ENCODE assay signal across 18 cellular contexts in genomic region chr5:79938468-79938867, GRCh38. TPM values are rescaled to one million over a fixed set of nuclear protein-coding genes. Genes with fewer than 3 reads are reported as not detected.
DNase-seq lines count a peak whose midpoint lies in the region; ATAC-seq and TF ChIP-seq lines count a peak whose summit lies in the region.
"Had no signal": no experiment of that assay in that cellular context is flagged by ENCODE, and none has a peak within 500 bp of the region (broad histone marks: within the 10 kb centered on the region; RNA-seq: fewer than 3 reads in every experiment).

No MANE protein-coding gene starts in this region.

- H4K91ac ChIP-seq in neuronal stem cell (ENCODE audit: low read depth, low read length, poor library complexity) = no peak overlapping the region

- peak overlapping the region; percentile 28 to 49 for H3K4me3 Mint-ChIP-seq in activated T-cell treated with anti-CD3 and anti-CD28 coated beads, Interleukin-2, amount 50 U/mL, for 72 hours
- H3K4me3 Mint-ChIP-seq: activated naive CD4-positive, alpha-beta T cell treated with anti-CD3 and anti-CD28 coated beads for 36 hours; CD4-positive, alpha-beta T cell; natural killer cell treated with Interleukin-12 subunit alpha and Interleukin-12 subunit beta and Interleukin-15 and Interleukin-18, amount 100 ng/mL, for 72 hours had no signal

- H3K27me3 Mint-ChIP-seq in activated T-cell treated with anti-CD3 and anti-CD28 coated beads, Interleukin-2, amount 50 U/mL, for 72 hours (ENCODE audit: low read depth) = peaks cover 13% of the 10 kb centered on the region

- CTCF ChIA-PET in HEK293 (lab: Yijun Ruan, JAX) = interaction anchor here (1.1 kb wide), 1 partner anchor 145 kb away, joined by 3 read pairs; no protein-coding TSS in a partner anchor

- peak; percentile 21 for DNase-seq in activated CD4-positive, alpha-beta T cell treated with anti-CD3 and anti-CD28 coated beads for 48 hours
- no peak for DNase-seq in activated CD4-positive, alpha-beta T cell treated with anti-CD3 and anti-CD28 coated beads for 1 hour
- peak; percentile 75 to 78 for DNase-seq in activated T-cell treated with anti-CD3 and anti-CD28 coated beads, Interleukin-2, amount 50 U/mL, for 72 hours
- no peak for DNase-seq in neuronal stem cell (ENCODE audit: low spot score)
- DNase-seq in SJCRH30 = no peak
- DNase-seq in NCI-H2196 (lab: John Stamatoyannopoulos, UW; ENCODE audit: unreplicated experiment) = no peak
- DNase-seq: activated naive CD4-positive, alpha-beta T cell treated with anti-CD3 and anti-CD28 coated beads for 36 hours; caudate nucleus; CD4-positive, alpha-beta T cell; EL; NCI-H2107; upper lobe of right lung had no signal

- no peak overlapping the region for H3K9ac ChIP-seq in neuronal stem cell (ENCODE audit: low read depth, low read length, poor library complexity)

- H2BK15ac ChIP-seq in neuronal stem cell (ENCODE audit: low read length) = no peak overlapping the region

- H3K27ac Mint-ChIP-seq in activated T-cell treated with anti-CD3 and anti-CD28 coated beads, Interleukin-2, amount 50 U/mL, for 72 hours = no peak overlapping the region
- H3K27ac Mint-ChIP-seq: activated naive CD4-positive, alpha-beta T cell treated with anti-CD3 and anti-CD28 coated beads for 36 hours; CD4-positive, alpha-beta T cell; natural killer cell treated with Interleukin-12 subunit alpha and Interleukin-12 subunit beta and Interleukin-15 and Interleukin-18, amount 100 ng/mL, for 72 hours had no signal

- H2AK5ac ChIP-seq in neuronal stem cell (ENCODE audit: low read depth, low read length) = no peak overlapping the region

- no peak overlapping the region for H3K23ac ChIP-seq in neuronal stem cell (ENCODE audit: low read depth, low read length, poor library complexity)

- H2BK5ac ChIP-seq in neuronal stem cell (ENCODE audit: low read length) = no peak overlapping the region

- no peak overlapping the region for H2BK120ac ChIP-seq in neuronal stem cell (ENCODE audit: low read depth, low read length)

- TF ChIP-seq CTCF in HEK293 (tag by site-specific recombination; IDR thresholded peaks at IDR 0.05) = no peak

- H3K27me3 ChIP-seq in neuronal stem cell (ENCODE audit: control insufficient read depth in 3 of 3, insufficient read depth in 3 of 3, low read depth in 1 of 3, low read length in 3 of 3) (peaks cover 0 to 4% (median 0%) of the 10 kb centered on the region in 3 experiments), SJCRH30 (0 out of 2 replicates have a peak, but pooled peaks cover 4% of the 10 kb centered on the region)
- H3K27me3 ChIP-seq: upper lobe of right lung had no signal

- peaks cover 13% of the 10 kb centered on the region for H3K4me1 Mint-ChIP-seq in activated T-cell treated with anti-CD3 and anti-CD28 coated beads, Interleukin-2, amount 50 U/mL, for 72 hours (ENCODE audit: low read depth)

- H3K4me1 ChIP-seq in HEK293 (ENCODE audit: control insufficient read depth, insufficient read depth, low read length) = no peaks in the 10 kb centered on the region
- H3K4me1 ChIP-seq in neuronal stem cell (ENCODE audit: control insufficient read depth in 2 of 2, insufficient read depth in 1 of 2, low read depth in 1 of 2, low read length in 2 of 2) = no peaks in the 10 kb centered on the region
- no peaks in the 10 kb centered on the region for H3K4me1 ChIP-seq in SJCRH30
- H3K4me1 ChIP-seq: upper lobe of right lung had no signal

- H2AFZ ChIP-seq in neuronal stem cell (ENCODE audit: low read length) = peak overlapping the region; percentile 47

- H3K9me3 ChIP-seq in HEK293 (ENCODE audit: control insufficient read depth, insufficient read depth, low read depth, low read length) = no peaks in the 10 kb centered on the region
- H3K9me3 ChIP-seq in neuronal stem cell (replicated peaks in 1 of 2; ENCODE audit: control insufficient read depth in 2 of 2, insufficient read depth in 1 of 2, low read depth in 1 of 2, low read length in 2 of 2) = no peaks in the 10 kb centered on the region
- H3K9me3 ChIP-seq in SJCRH30 (replicated peaks) = no peaks in the 10 kb centered on the region
- H3K9me3 ChIP-seq: upper lobe of right lung had no signal

- no peak overlapping the region for H3K4me2 ChIP-seq in neuronal stem cell (ENCODE audit: insufficient read depth, low read length, poor library complexity, severe bottlenecking)

- WGBS in neuronal stem cell (ENCODE audit: extremely low coverage in 2 of 2, insufficient read length in 2 of 2, insufficient replicate concordance in 1 of 2), 2 donors = no CpG with 5 or more reads among the region's 3 CpGs

- H3K27ac ChIP-seq in HEK293 (ENCODE audit: extremely low read depth, low read depth, low read length) = no peak overlapping the region
- no peak overlapping the region for H3K27ac ChIP-seq in neuronal stem cell (replicated peaks; ENCODE audit: low read length)
- H3K27ac ChIP-seq in SJCRH30 = no peak overlapping the region
- H3K27ac ChIP-seq: SK-N-MC, upper lobe of right lung, VCaP had no signal

- POLR2A ChIA-PET in HEK293 (lab: Yijun Ruan, JAX) = no interaction called here

- no peaks in the 10 kb centered on the region for H3K9me3 Mint-ChIP-seq in activated T-cell treated with anti-CD3 and anti-CD28 coated beads, Interleukin-2, amount 50 U/mL, for 72 hours
- H3K9me3 Mint-ChIP-seq: activated naive CD4-positive, alpha-beta T cell treated with anti-CD3 and anti-CD28 coated beads for 36 hours; CD4-positive, alpha-beta T cell; natural killer cell treated with Interleukin-12 subunit alpha and Interleukin-12 subunit beta and Interleukin-15 and Interleukin-18, amount 100 ng/mL, for 72 hours had no signal

- no peak overlapping the region for H3K14ac ChIP-seq in neuronal stem cell (ENCODE audit: low read length)

- H3K18ac ChIP-seq in neuronal stem cell (ENCODE audit: low read length) = no peak overlapping the region

- H3K4ac ChIP-seq in neuronal stem cell (ENCODE audit: low read length) = no peak overlapping the region

- H2BK12ac ChIP-seq in neuronal stem cell (ENCODE audit: low read length) = no peak overlapping the region

- H3K36me3 ChIP-seq in HEK293 (ENCODE audit: control insufficient read depth in 2 of 2, insufficient read depth in 1 of 2, low read length in 2 of 2) (no peaks in the 10 kb centered on the region), neuronal stem cell (replicated peaks in 1 of 2; ENCODE audit: control insufficient read depth in 2 of 2, insufficient read depth in 2 of 2, low read length in 2 of 2) (no peaks in the 10 kb centered on the region), SJCRH30 (no peaks in the 10 kb centered on the region)
- H3K36me3 ChIP-seq: upper lobe of right lung had no signal

- no peaks in the 10 kb centered on the region for H3K79me1 ChIP-seq in neuronal stem cell (ENCODE audit: low read depth, low read length)

- no peak overlapping the region for H4K8ac ChIP-seq in neuronal stem cell (ENCODE audit: low read depth, low read length)

- H3K36me3 Mint-ChIP-seq in activated T-cell treated with anti-CD3 and anti-CD28 coated beads, Interleukin-2, amount 50 U/mL, for 72 hours (ENCODE audit: insufficient read depth in 2 of 2) = no peaks in the 10 kb centered on the region
- H3K36me3 Mint-ChIP-seq: natural killer cell treated with Interleukin-12 subunit alpha and Interleukin-12 subunit beta and Interleukin-15 and Interleukin-18, amount 100 ng/mL, for 72 hours had no signal

- H3K4me3 ChIP-seq in HEK293 (ENCODE audit: low read depth, low read length) = no peak overlapping the region
- no peak overlapping the region for H3K4me3 ChIP-seq in neuronal stem cell (ENCODE audit: low read length in 2 of 2)
- no peak overlapping the region for H3K4me3 ChIP-seq in SJCRH30
- H3K4me3 ChIP-seq: lung, SK-N-MC, upper lobe of right lung had no signal

- peak; percentile 98 to 99 for ATAC-seq in activated T-cell treated with anti-CD3 and anti-CD28 coated beads, Interleukin-2, amount 50 U/mL, for 72 hours (replicated peaks in 1 of 2)
- no peak for ATAC-seq in GM21576 (IDR thresholded peaks at IDR 0.05; ENCODE audit: unreplicated experiment)
- ATAC-seq: upper lobe of right lung had no signal

TF ChIP-seq in HEK293, 187 proteins besides CTCF, POLR2A, EP300 and RAD21:
- no peak for TF ChIP-seq ZNF354C (tag by site-specific recombination; IDR thresholded peaks at IDR 0.05; ENCODE audit: borderline replicate concordance, low read depth)
- peak; percentile 73; the same call in 1 of the 2 replicates for TF ChIP-seq ZBTB48 (tag by site-specific recombination; IDR thresholded peaks at IDR 0.05)

RNA-seq across cellular contexts. Expression of gene MTX3, which starts 52.6 kb away (rescaled TPM):
- 10 to 100 TPM; 26.6 to 33.1 TPM for total RNA-seq in activated T-cell treated with anti-CD3 and anti-CD28 coated beads, Interleukin-2, amount 50 U/mL, for 72 hours
- polyA plus RNA-seq in neuronal stem cell (2013, experiment 1 of 2) = 13.7 TPM
- polyA plus RNA-seq in neuronal stem cell (2013, experiment 2 of 2) = 14.6 TPM
- total RNA-seq in SJCRH30 (2014; rRNA removed; shearing (Covaris generic)) = 27.1 and 28.8 TPM in 2 replicates

Comparison
In these comparisons a context has a peak if more than half of its experiments do, and no peak if none do; other contexts are left out.
1. DNase-seq: peak in activated CD4-positive, alpha-beta T cell treated with anti-CD3 and anti-CD28 coated beads for 48 hours (single experiment) and activated T-cell treated with anti-CD3 and anti-CD28 coated beads, Interleukin-2, amount 50 U/mL, for 72 hours (2 of 2); none in activated CD4-positive, alpha-beta T cell treated with anti-CD3 and anti-CD28 coated beads for 1 hour (single experiment), neuronal stem cell (single experiment), SJCRH30 (0 of 2) and NCI-H2196 (single experiment).